ENCODE assay signal across 9 cellular contexts in genomic region chr17:57735707-57736106, GRCh38. TPM values are rescaled to one million over a fixed set of nuclear protein-coding genes. Genes with fewer than 3 reads are reported as not detected.
DNase-seq lines count a peak whose midpoint lies in the region; ATAC-seq and TF ChIP-seq lines count a peak whose summit lies in the region.
"Had no signal": no experiment of that assay in that cellular context is flagged by ENCODE, and none has a peak within 500 bp of the region (broad histone marks: within the 10 kb centered on the region; RNA-seq: fewer than 3 reads in every experiment).

No MANE protein-coding gene starts in this region.

- no peaks in the 10 kb centered on the region for H3K9me3 ChIP-seq in HCT116 (ENCODE audit: control insufficient read depth in 1 of 2, insufficient read depth in 1 of 2, low read depth in 1 of 2, low read length in 2 of 2)

- no peak overlapping the region for H3K4me2 ChIP-seq in HCT116 (ENCODE audit: low read length)

- no peaks in the 10 kb centered on the region for H4K20me1 ChIP-seq in HCT116 (ENCODE audit: insufficient read depth)

- no peaks in the 10 kb centered on the region for H3K4me1 ChIP-seq in HCT116 (ENCODE audit: control insufficient read depth in 1 of 2, insufficient read depth in 2 of 2, low read length in 2 of 2)

- H3K36me3 ChIP-seq in HCT116 (ENCODE audit: control insufficient read depth in 1 of 2, insufficient read depth in 2 of 2, low read length in 2 of 2) = no peaks in the 10 kb centered on the region

- no peaks in the 10 kb centered on the region for H3K79me2 ChIP-seq in HCT116 (ENCODE audit: insufficient read depth, low read length)

- DNase-seq in DMS153 (lab: John Stamatoyannopoulos, UW) (peak; percentile 21), HCT116 (ENCODE audit: low read depth, low spot score) (peak; percentile 36), NCI-H748 treated with DMSO at 0.1 percent for 48 hours (lab: John Stamatoyannopoulos, UW) (peak; percentile 2), iPS-NIHi11 (ENCODE audit: low spot score) (peak; percentile 74), left colon (no peak), A172 (ENCODE audit: low spot score) (no peak)
- DNase-seq in effector CD8-positive, alpha-beta T cell (lab: John Stamatoyannopoulos, UW) = no peak
- no peak for DNase-seq in activated CD4-positive, alpha-beta T cell treated with anti-CD3 and anti-CD28 coated beads for 4 hours

- H2AFZ ChIP-seq in HCT116 (ENCODE audit: low read depth, low read length, poor library complexity, severe bottlenecking) = no peak overlapping the region

- no peak overlapping the region for H3K27ac ChIP-seq in HCT116 (ENCODE audit: low read depth, low read length)

- no peak overlapping the region for H3K9ac ChIP-seq in HCT116 (ENCODE audit: low read length)

- BruUV-seq in HCT116 (replicated peaks; lab: Mats Ljungman, UMichigan) = no TSS peak

- RAD21 ChIA-PET in HCT116 (lab: Charles Lee; ENCODE audit: low non-redundant PET in 1 of 2, low total read pairs in 2 of 2, uncharacterized antibody in 2 of 2, unreplicated experiment in 2 of 2) = no interaction called here

- peak; percentile 86 for ATAC-seq in HCT116
- ATAC-seq in left colon = no peak

- POLR2A ChIA-PET in HCT116 (lab: Charles Lee) = no interaction called here

- no peaks in the 10 kb centered on the region for H3K9me2 ChIP-seq in HCT116 (ENCODE audit: insufficient read depth)

- TF ChIP-seq RAD21 in HCT116 (IDR thresholded peaks at IDR 0.05; ENCODE audit: low read depth) = peak; percentile 66

- no peak overlapping the region for H3K4me3 ChIP-seq in HCT116 (replicated peaks in 1 of 2; ENCODE audit: low read depth in 1 of 2, low read length in 2 of 2)

- H3K27me3 ChIP-seq in HCT116 (ENCODE audit: insufficient read depth, low read length) = 0 out of 2 replicates have a peak, but pooled peaks cover under 1% of the 10 kb centered on the region

- TF ChIP-seq CTCF in HCT116 (IDR thresholded peaks at IDR 0.05 in 2 of 3, conservative IDR thresholded peaks at IDR 0.05 in 1 of 3; ENCODE audit: borderline replicate concordance in 1 of 3, insufficient read depth in 1 of 3, low read depth in 2 of 3, low read length in 2 of 3) = peak; percentile 52 to 72 (median 67)

- CTCF ChIA-PET in HCT116 (lab: Charles Lee) = interaction anchor here (1.2 kb wide), 1 partner anchor 12 kb away, joined by 7 read pairs; no protein-coding TSS in a partner anchor

- intact Hi-C loops in HCT116 (cut with micrococcal nuclease) (no loop called here), left colon (cut with DNase I, micrococcal nuclease) (no loop called here)

- no peak for TF ChIP-seq POLR2A in HCT116 (IDR thresholded peaks at IDR 0.05; ENCODE audit: borderline replicate concordance, extremely low read depth, insufficient read depth, insufficient read length)

TF ChIP-seq in HCT116, 20 proteins besides CTCF, POLR2A, EP300 and RAD21:
- TF ChIP-seq SRF (IDR thresholded peaks at IDR 0.05; ENCODE audit: low read depth) = no peak
- no peak for TF ChIP-seq SIN3A (IDR thresholded peaks at IDR 0.05; ENCODE audit: low read depth)
- no peak for TF ChIP-seq POLR2AphosphoS5 (IDR thresholded peaks at IDR 0.05; ENCODE audit: low read depth, low read length)
- TF ChIP-seq ZFX (IDR thresholded peaks at IDR 0.05) = no peak
TF ChIP-seq in HCT116: peak in this region for 0.

RNA-seq across cellular contexts. Expression of gene CCDC182, which starts 9.4 kb away (rescaled TPM):
- total RNA-seq in HCT116 (2021; ENCODE audit: unreplicated experiment) (not detected), left colon (not detected)
- not detected in 2 replicates for polyA plus RNA-seq in HCT116 (2012)
- not detected in 2 replicates for total RNA-seq in A172 (2014; rRNA removed; shearing (Covaris generic))
- polyA plus RNA-seq: adipose tissue had no signal

Comparison
In these comparisons a context has a peak if more than half of its experiments do, and no peak if none do; other contexts are left out.
1. DNase-seq: peak in DMS153 (single experiment), HCT116 (single experiment), NCI-H748 treated with DMSO at 0.1 percent for 48 hours (single experiment) and iPS-NIHi11 (single experiment); none in effector CD8-positive, alpha-beta T cell (single experiment), activated CD4-positive, alpha-beta T cell treated with anti-CD3 and anti-CD28 coated beads for 4 hours (0 of 2), left colon (0 of 2) and A172 (single experiment).